Comparison of ENCODE assay signal across 9 cellular contexts in genomic region chr7:150755473-150756099, GRCh38. TPM values are rescaled to one million over a fixed set of nuclear protein-coding genes. Genes with fewer than 3 reads are reported as not detected.
DNase-seq lines count a peak whose midpoint lies in the region; ATAC-seq and TF ChIP-seq lines count a peak whose summit lies in the region.
"Had no signal": no experiment of that assay in that cellular context is flagged by ENCODE, and none has a peak within 500 bp of the region (broad histone marks: within the 10 kb centered on the region; RNA-seq: fewer than 3 reads in every experiment).

No MANE protein-coding gene starts in this region.

- no peak for TF ChIP-seq CTCF in GM10248 (IDR thresholded peaks at IDR 0.05; ENCODE audit: control extremely low read depth, extremely low read depth, low read depth, missing control alignments)

- ATAC-seq in GM18505 (IDR thresholded peaks at IDR 0.05; ENCODE audit: unreplicated experiment) = no peak
- ATAC-seq: Panc1 had no signal

- H3K4me3 ChIP-seq in Jurkat, Clone E6-1 (ENCODE audit: low read length) = no peak overlapping the region

- CTCF ChIA-PET in GM10248 (lab: Yijun Ruan, JAX) = interaction anchor here (0.7 to 4.8 kb wide), 14 partner anchors 9 to 477 kb away, joined by 3 to 31 read pairs (median 4); partner anchors contain the start of genes GIMAP2 and GIMAP8

- POLR2A ChIA-PET in GM10248 (lab: Yijun Ruan, JAX) = interaction anchor here (1.0 kb wide), 1 partner anchor 23 kb away, joined by 3 read pairs; no protein-coding TSS in a partner anchor

- peak; percentile 54 for DNase-seq in GF-D8 (lab: John Stamatoyannopoulos, UW)
- peak; percentile 81 for DNase-seq in Jurkat, Clone E6-1 (ENCODE audit: low read depth, low spot score)
- peak; percentile 44 to 50 for DNase-seq in activated T-helper 1 cell treated with anti-CD3 and anti-CD28 coated beads, Interleukin-2, amount 50 U/mL, for 16 hours (ENCODE audit: low read depth in 1 of 2, low spot score in 1 of 2)
- peak; percentile 89 for DNase-seq in pulmonary artery endothelial cell (ENCODE audit: low read depth, low spot score)
- DNase-seq in GM10248 (ENCODE audit: extremely low spot score) = no peak
- no peak for DNase-seq in NCI-H146 (lab: John Stamatoyannopoulos, UW)
- no peak for DNase-seq in SIG-M5 (lab: John Stamatoyannopoulos, UW)

- TF ChIP-seq POLR2A in GM18505 (IDR thresholded peaks at IDR 0.05; ENCODE audit: borderline replicate concordance, extremely low read depth, insufficient read depth, insufficient read length) = no peak

RNA-seq across cellular contexts. Expression of gene GIMAP5, which starts 18.4 kb away (rescaled TPM):
- polyA plus RNA-seq in Jurkat, Clone E6-1 (2012; ENCODE audit: insufficient read depth, insufficient read length) = 54.4 TPM
- total RNA-seq in pulmonary artery endothelial cell = 2.1 and 4.4 TPM in 2 replicates

RNA-seq across cellular contexts. Expression of gene GIMAP1, which starts 39.2 kb away (rescaled TPM):
- 11.6 TPM for polyA plus RNA-seq in Jurkat, Clone E6-1 (2012; ENCODE audit: insufficient read depth, insufficient read length)
- total RNA-seq in pulmonary artery endothelial cell = 11.1 and 13.5 TPM in 2 replicates

RNA-seq across cellular contexts. Expression of gene TMEM176B, which starts 44.6 kb away (rescaled TPM):
- polyA plus RNA-seq in Jurkat, Clone E6-1 (2012; ENCODE audit: insufficient read depth, insufficient read length) = not detected
- not detected in 2 replicates for total RNA-seq in pulmonary artery endothelial cell

RNA-seq across cellular contexts. Expression of gene TMEM176A, which starts 45.0 kb away (rescaled TPM):
- polyA plus RNA-seq in Jurkat, Clone E6-1 (2012; ENCODE audit: insufficient read depth, insufficient read length) = not detected
- not detected in 2 replicates for total RNA-seq in pulmonary artery endothelial cell

Comparison
In these comparisons a context has a peak if more than half of its experiments do, and no peak if none do; other contexts are left out.
1. DNase-seq: peak in GF-D8 (single experiment), Jurkat, Clone E6-1 (single experiment), activated T-helper 1 cell treated with anti-CD3 and anti-CD28 coated beads, Interleukin-2, amount 50 U/mL, for 16 hours (2 of 2) and pulmonary artery endothelial cell (single experiment); none in GM10248 (single experiment), NCI-H146 (single experiment) and SIG-M5 (single experiment).